In genomic region chr16:28554634-28555423, GRCh38 we compare ENCODE assay signal across 1 cellular context.
TF ChIP-seq lines count a peak whose summit lies in the region.

No MANE protein-coding gene starts in this region.

TF ChIP-seq in GM12878, 131 proteins besides CTCF, POLR2A, EP300 and RAD21:
- no peak for TF ChIP-seq ZBTB4 (CRISPR knock-in tag; IDR thresholded peaks at IDR 0.05)
- TF ChIP-seq NFIC (IDR thresholded peaks at IDR 0.05; ENCODE audit: low read depth, low read length) = no peak
- no peak for TF ChIP-seq HDAC6 (IDR thresholded peaks at IDR 0.05; ENCODE audit: unreplicated experiment)
- TF ChIP-seq MLLT1 (IDR thresholded peaks at IDR 0.05) = peak; percentile 31; the same call in 1 of the 2 replicates
- TF ChIP-seq ZNF24 (IDR thresholded peaks at IDR 0.05) = no peak
- no peak for TF ChIP-seq PKNOX1 (IDR thresholded peaks at IDR 0.05)
- TF ChIP-seq RB1 (IDR thresholded peaks at IDR 0.05; ENCODE audit: borderline replicate concordance) = no peak
TF ChIP-seq in GM12878: peak in this region for 1.
